ENCODE assay signal across 13 cellular contexts in the genomic region with DNA sequence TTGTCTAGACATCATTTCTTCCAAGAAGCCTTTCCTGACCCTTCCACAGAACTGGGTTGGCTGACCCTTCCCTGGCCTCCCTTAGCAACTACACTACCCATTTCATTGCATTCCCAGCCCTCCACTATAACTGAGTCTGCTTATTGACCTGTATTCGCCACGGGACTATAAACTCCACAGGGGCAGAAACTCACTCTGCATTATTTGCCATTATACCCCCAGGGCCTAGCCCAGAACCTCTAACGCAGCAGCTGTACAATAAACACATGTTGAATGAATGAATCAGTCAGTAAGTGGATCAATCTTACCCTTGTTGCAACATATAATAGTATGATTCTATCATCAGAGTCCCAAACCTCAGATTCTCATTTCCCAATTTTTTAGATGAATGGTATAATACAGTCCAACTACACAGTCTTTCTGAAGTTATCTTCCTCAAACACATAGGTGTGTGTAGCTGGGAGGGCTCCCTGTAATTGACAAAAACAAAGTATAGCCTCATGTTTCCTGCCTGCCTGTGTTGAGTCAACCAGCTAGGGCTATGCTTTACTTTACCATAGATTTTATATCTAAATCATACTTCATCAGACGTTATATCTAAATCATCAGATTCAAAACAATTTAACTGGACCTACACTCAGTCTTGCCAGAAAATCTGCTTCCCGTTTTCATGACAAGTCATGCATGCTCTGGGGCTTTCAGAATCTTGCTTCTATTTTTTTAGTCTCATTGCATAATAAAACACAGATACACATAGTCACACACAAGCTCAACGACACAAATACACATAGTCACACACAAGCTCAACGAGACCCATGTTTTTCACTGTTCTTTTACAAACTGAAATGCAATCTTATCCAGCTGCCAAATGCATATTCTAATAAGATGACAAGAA.
DNase-seq lines count a peak whose midpoint lies in the region; ATAC-seq and TF ChIP-seq lines count a peak whose summit lies in the region.
"Had no signal": no experiment of that assay in that cellular context is flagged by ENCODE, and none has a peak within 500 bp of the region (broad histone marks: within the 10 kb centered on the region; RNA-seq: fewer than 3 reads in every experiment).

No MANE protein-coding gene starts in this region.

- DNase-seq in GM04504 (ENCODE audit: low read depth) (peak; percentile 44), Peyer's patch (no peak), foreskin fibroblast (peak; percentile 62 to 76), RPMI8226 (no peak)
- no peak for DNase-seq in CD8-positive, alpha-beta memory T cell
- DNase-seq in activated naive CD4-positive, alpha-beta T cell treated with anti-CD3 and anti-CD28 coated beads for 36 hours = no peak
- DNase-seq: cortex of kidney; DMS79 treated with DMSO at 0.1 percent for 48 hours; kidney; MM.1S; stimulated activated CD4-positive, alpha-beta T cell treated with anti-CD3 and anti-CD28 coated beads, Interleukin-12 subunit alpha, Interleukin-12 subunit beta, amount 100 ng/mL, for 4 hours had no signal

- no peaks in the 10 kb centered on the region for H3K36me3 Mint-ChIP-seq in CD8-positive, alpha-beta memory T cell
- no peaks in the 10 kb centered on the region for H3K36me3 Mint-ChIP-seq in activated naive CD4-positive, alpha-beta T cell treated with anti-CD3 and anti-CD28 coated beads for 36 hours (ENCODE audit: low read depth)

- no peak for TF ChIP-seq POLR2A in Peyer's patch (IDR thresholded peaks at IDR 0.05)

- no peak overlapping the region for H3K4me3 ChIP-seq in Peyer's patch
- no peak overlapping the region for H3K4me3 ChIP-seq in foreskin fibroblast (ENCODE audit: low read depth in 1 of 2, low read length in 2 of 2)
- no peak overlapping the region for H3K4me3 ChIP-seq in skeletal muscle tissue (ENCODE audit: low read length in 3 of 3)
- no peak overlapping the region for H3K4me3 ChIP-seq in CD8-positive, alpha-beta memory T cell (ENCODE audit: low read length)

- POLR2A ChIA-PET in CD8-positive, alpha-beta memory T cell (lab: Charles Lee) = no interaction called here

- CTCF ChIA-PET in CD8-positive, alpha-beta memory T cell (lab: Charles Lee) = no interaction called here
- CTCF ChIA-PET in activated naive CD4-positive, alpha-beta T cell treated with anti-CD3 and anti-CD28 coated beads for 36 hours (lab: Charles Lee) = interaction anchor here (0.7 kb wide), 1 partner anchor 379 kb away, joined by 3 read pairs; no protein-coding TSS in a partner anchor

- no peak overlapping the region for H3K27ac Mint-ChIP-seq in CD8-positive, alpha-beta memory T cell
- H3K27ac Mint-ChIP-seq in activated naive CD4-positive, alpha-beta T cell treated with anti-CD3 and anti-CD28 coated beads for 36 hours = no peak overlapping the region

- no peaks in the 10 kb centered on the region for H3K9me3 Mint-ChIP-seq in CD8-positive, alpha-beta memory T cell
- no peaks in the 10 kb centered on the region for H3K9me3 Mint-ChIP-seq in activated naive CD4-positive, alpha-beta T cell treated with anti-CD3 and anti-CD28 coated beads for 36 hours

- ATAC-seq in GM21381 (IDR thresholded peaks at IDR 0.05; ENCODE audit: unreplicated experiment) = no peak

- no peaks in the 10 kb centered on the region for H3K9me3 ChIP-seq in Peyer's patch
- no peaks in the 10 kb centered on the region for H3K9me3 ChIP-seq in skeletal muscle tissue (ENCODE audit: control insufficient read depth in 3 of 3, low read length in 3 of 3)
- H3K9me3 ChIP-seq in CD8-positive, alpha-beta memory T cell (ENCODE audit: low read length) = no peaks in the 10 kb centered on the region

- no peak overlapping the region for H3K4me3 Mint-ChIP-seq in CD8-positive, alpha-beta memory T cell
- H3K4me3 Mint-ChIP-seq in activated naive CD4-positive, alpha-beta T cell treated with anti-CD3 and anti-CD28 coated beads for 36 hours = no peak overlapping the region

- H3K27ac ChIP-seq in Peyer's patch (peak overlapping the region in 3 of 4 donors; percentile 29 to 55 (median 32)), skeletal muscle tissue (ENCODE audit: low read depth, low read length) (peak overlapping the region; percentile 43)
- H3K27ac ChIP-seq in CD8-positive, alpha-beta memory T cell (ENCODE audit: low read depth, low read length) = no peak overlapping the region

- H3K4me1 ChIP-seq in Peyer's patch (no peaks in the 10 kb centered on the region), skeletal muscle tissue (ENCODE audit: control insufficient read depth in 3 of 3, insufficient read depth in 3 of 3, low read length in 3 of 3) (no peaks in the 10 kb centered on the region)
- H3K4me1 ChIP-seq in CD8-positive, alpha-beta memory T cell (ENCODE audit: insufficient read depth, low read length) = no peaks in the 10 kb centered on the region

- H3K36me3 ChIP-seq in Peyer's patch = no peaks in the 10 kb centered on the region
- H3K36me3 ChIP-seq in skeletal muscle tissue (ENCODE audit: control insufficient read depth in 3 of 3, insufficient read depth in 3 of 3, low read length in 3 of 3) = no peaks in the 10 kb centered on the region
- H3K36me3 ChIP-seq in CD8-positive, alpha-beta memory T cell (ENCODE audit: insufficient read depth, low read length) = no peaks in the 10 kb centered on the region

- H3K27me3 Mint-ChIP-seq in CD8-positive, alpha-beta memory T cell = peaks cover 0 to 6% of the 10 kb centered on the region in 2 donors
- H3K27me3 Mint-ChIP-seq in activated naive CD4-positive, alpha-beta T cell treated with anti-CD3 and anti-CD28 coated beads for 36 hours (ENCODE audit: low read depth) = peaks cover 9% of the 10 kb centered on the region

- H3K27me3 ChIP-seq in Peyer's patch (no peaks in the 10 kb centered on the region), skeletal muscle tissue (ENCODE audit: control insufficient read depth in 3 of 3, insufficient read depth in 3 of 3, low read length in 3 of 3) (no peaks in the 10 kb centered on the region)
- no peaks in the 10 kb centered on the region for H3K27me3 ChIP-seq in CD8-positive, alpha-beta memory T cell (ENCODE audit: insufficient read depth, low read length, poor library complexity, severe bottlenecking)

- intact Hi-C loops in activated naive CD4-positive, alpha-beta T cell treated with anti-CD3 and anti-CD28 coated beads for 36 hours (cut with micrococcal nuclease) = no loop called here

- no peak for TF ChIP-seq CTCF in Peyer's patch (IDR thresholded peaks at IDR 0.05)
- TF ChIP-seq CTCF in foreskin fibroblast (IDR thresholded peaks at IDR 0.05; ENCODE audit: low read depth, low read length) = no peak

- no peaks in the 10 kb centered on the region for H3K4me1 Mint-ChIP-seq in CD8-positive, alpha-beta memory T cell
- H3K4me1 Mint-ChIP-seq in activated naive CD4-positive, alpha-beta T cell treated with anti-CD3 and anti-CD28 coated beads for 36 hours (ENCODE audit: low read depth) = no peaks in the 10 kb centered on the region

- no peak overlapping the region for H3K9ac ChIP-seq in skeletal muscle tissue (ENCODE audit: low read depth in 1 of 3, low read length in 3 of 3)

Comparison
In these comparisons a context has a peak if more than half of its experiments do, and no peak if none do; other contexts are left out.
1. DNase-seq: peak in GM04504 (single experiment) and foreskin fibroblast (2 of 2); none in Peyer's patch (0 of 3), RPMI8226 (single experiment), CD8-positive, alpha-beta memory T cell (0 of 5) and activated naive CD4-positive, alpha-beta T cell treated with anti-CD3 and anti-CD28 coated beads for 36 hours (single experiment).